Comparison of ENCODE assay signal across 33 cellular contexts in genomic region chr16:89162314-89162713, GRCh38. TPM values are rescaled to one million over a fixed set of nuclear protein-coding genes. Genes with fewer than 3 reads are reported as not detected.
"Had no signal": no experiment of that assay in that cellular context is flagged by ENCODE, and none has a peak within 500 bp of the region (broad histone marks: within the 10 kb centered on the region; RNA-seq: fewer than 3 reads in every experiment).

No MANE protein-coding gene starts in this region.

- H3K4me3 ChIP-seq: colonic mucosa, esophagus muscularis mucosa, gastroesophageal sphincter, heart left ventricle, left lung, mucosa of descending colon, prostate gland, right atrium auricular region, sigmoid colon, thoracic aorta, transverse colon, vagina had no signal

- DNase-seq: colonic mucosa; effector CD8-positive, alpha-beta T cell; foreskin keratinocyte; heart left ventricle; hippocampal formation; left cardiac atrium; left lung; mesenchymal stem cell; mucosa of descending colon; naive B cell; nucleus accumbens; sigmoid colon; stimulated activated CD4-positive, alpha-beta T cell treated with anti-CD3 and anti-CD28 coated beads, Interleukin-4, amount 100 ng/mL, for 4 hours; stimulated activated naive B cell treated with anti-CD40 and anti-IgM and Interleukin-4, amounts not matched to agents 10 μg/mL and 1 μg/mL and 100 μg/mL, for 72 hours; transverse colon had no signal

- H3K27ac ChIP-seq: colonic mucosa, esophagus muscularis mucosa, foreskin keratinocyte, gastroesophageal sphincter, heart left ventricle, left lung, prostate gland, right atrium auricular region, sigmoid colon, thoracic aorta, transverse colon, vagina had no signal

- H3K9me3 Mint-ChIP-seq: dendritic cell treated with granulocyte-macrophage colony-stimulating factor and Interleukin-4, amounts not matched to agents 40 ng/mL and 50 ng/mL, for 4 days; mesothelial cell of epicardium; naive B cell; natural killer cell treated with Interleukin-12 subunit alpha and Interleukin-12 subunit beta and Interleukin-15 and Interleukin-18, amount 100 ng/mL, for 72 hours; neural crest cell; stimulated activated naive B cell treated with anti-CD40 and anti-IgM and Interleukin-4, amounts not matched to agents 10 μg/mL and 1 μg/mL and 100 μg/mL, for 72 hours; stimulated activated naive CD8-positive, alpha-beta T cell treated with anti-CD3 and anti-CD28 coated beads, Interleukin-15, Interleukin-2, amounts not matched to agents 100 ng/mL and 50 ng/mL, for 24 hours had no signal

- H3K36me3 Mint-ChIP-seq: mesothelial cell of epicardium; naive B cell; natural killer cell treated with Interleukin-12 subunit alpha and Interleukin-12 subunit beta and Interleukin-15 and Interleukin-18, amount 100 ng/mL, for 72 hours; stimulated activated naive B cell treated with anti-CD40 and anti-IgM and Interleukin-4, amounts not matched to agents 10 μg/mL and 1 μg/mL and 100 μg/mL, for 72 hours had no signal

- H3K27me3 Mint-ChIP-seq: stimulated activated naive CD8-positive, alpha-beta T cell treated with anti-CD3 and anti-CD28 coated beads, Interleukin-15, Interleukin-2, amounts not matched to agents 100 ng/mL and 50 ng/mL, for 24 hours had no signal

- H3K27me3 ChIP-seq: colonic mucosa, right atrium auricular region, vagina had no signal

- H3K36me3 ChIP-seq: colonic mucosa, esophagus muscularis mucosa, gastroesophageal sphincter, heart left ventricle, left lung, prostate gland, right atrium auricular region, sigmoid colon, thoracic aorta, transverse colon, vagina had no signal

- H3K4me3 Mint-ChIP-seq: dendritic cell treated with granulocyte-macrophage colony-stimulating factor and Interleukin-4, amounts not matched to agents 40 ng/mL and 50 ng/mL, for 4 days; mesothelial cell of epicardium; natural killer cell treated with Interleukin-12 subunit alpha and Interleukin-12 subunit beta and Interleukin-15 and Interleukin-18, amount 100 ng/mL, for 72 hours; neural crest cell; stimulated activated naive CD8-positive, alpha-beta T cell treated with anti-CD3 and anti-CD28 coated beads, Interleukin-15, Interleukin-2, amounts not matched to agents 100 ng/mL and 50 ng/mL, for 24 hours had no signal

- H3K9me3 ChIP-seq: colonic mucosa, esophagus muscularis mucosa, gastroesophageal sphincter, heart left ventricle, left lung, mucosa of descending colon, prostate gland, right atrium auricular region, sigmoid colon, thoracic aorta, transverse colon, vagina had no signal

- ATAC-seq: foreskin keratinocyte, gastroesophageal sphincter, heart left ventricle, left cardiac atrium, left lung, mucosa of descending colon had no signal

- H3K4me1 ChIP-seq: foreskin keratinocyte, prostate gland had no signal

- H3K27ac Mint-ChIP-seq: dendritic cell treated with granulocyte-macrophage colony-stimulating factor and Interleukin-4, amounts not matched to agents 40 ng/mL and 50 ng/mL, for 4 days; mesothelial cell of epicardium; natural killer cell treated with Interleukin-12 subunit alpha and Interleukin-12 subunit beta and Interleukin-15 and Interleukin-18, amount 100 ng/mL, for 72 hours; stimulated activated naive B cell treated with anti-CD40 and anti-IgM and Interleukin-4, amounts not matched to agents 10 μg/mL and 1 μg/mL and 100 μg/mL, for 72 hours; stimulated activated naive CD8-positive, alpha-beta T cell treated with anti-CD3 and anti-CD28 coated beads, Interleukin-15, Interleukin-2, amounts not matched to agents 100 ng/mL and 50 ng/mL, for 24 hours had no signal

RNA-seq across cellular contexts. Expression of gene CDH15, which starts 9.2 kb away (rescaled TPM):
- total RNA-seq: colonic mucosa; endothelial cell of umbilical vein; epithelial cell of proximal tubule; foreskin keratinocyte; lower leg skin; mucosa of descending colon; natural killer cell treated with Interleukin-12 subunit alpha and Interleukin-12 subunit beta and Interleukin-15 and Interleukin-18, amount 100 ng/mL, for 72 hours; neural crest cell; right atrium auricular region; sigmoid colon; transverse colon; ureter; vagina had no signal

RNA-seq across cellular contexts. Expression of gene SLC22A31, which starts 38.0 kb away (rescaled TPM):
- total RNA-seq: endothelial cell of umbilical vein, epithelial cell of proximal tubule, foreskin keratinocyte, gastroesophageal sphincter, heart left ventricle, lung microvascular endothelial cell, osteocyte, sigmoid colon, skeletal muscle tissue, vagina had no signal
